In the genomic region with DNA sequence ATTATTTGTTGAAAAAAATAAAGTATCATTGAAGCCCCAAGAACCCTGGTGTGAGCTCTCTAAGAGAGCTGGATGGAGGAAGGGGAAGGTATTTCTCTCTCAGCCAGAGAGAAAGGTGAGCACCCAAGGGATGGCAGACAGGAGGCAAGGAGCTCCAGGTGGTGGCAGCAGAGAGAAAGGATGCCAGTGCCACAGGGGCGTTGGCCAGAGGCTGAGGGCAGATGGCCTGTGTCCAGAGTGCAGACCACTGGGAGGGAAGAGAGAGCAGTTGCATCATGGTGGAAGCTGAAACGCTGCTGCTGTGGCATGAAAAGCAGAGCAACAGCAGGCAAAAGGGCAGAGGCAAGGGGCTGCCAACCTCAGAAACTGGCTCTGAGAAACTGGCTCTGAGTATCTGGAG, we compare ENCODE assay signal across 9 cellular contexts. TPM values are rescaled to one million over a fixed set of nuclear protein-coding genes. Genes with fewer than 3 reads are reported as not detected.
DNase-seq lines count a peak whose midpoint lies in the region; ATAC-seq, FAIRE-seq and TF ChIP-seq lines count a peak whose summit lies in the region.
"Had no signal": no experiment of that assay in that cellular context is flagged by ENCODE, and none has a peak within 500 bp of the region (broad histone marks: within the 10 kb centered on the region; RNA-seq: fewer than 3 reads in every experiment).

No MANE protein-coding gene starts in this region.

- DNase-seq in stimulated activated CD4-positive, alpha-beta T cell treated with anti-CD3 and anti-CD28 coated beads, Interleukin-15, amount 100 ng/mL, for 24 hours, result peak; percentile 14
- DNase-seq in stimulated activated CD4-positive, alpha-beta T cell treated with anti-CD3 and anti-CD28 coated beads, Interleukin-4, amount 100 ng/mL, for 24 hours, result no peak
- peak; percentile 40 for DNase-seq in fibroblast of villous mesenchyme (ENCODE audit: low read depth)
- DNase-seq in urothelium cell line (ENCODE audit: low spot score), result peak; percentile 51
- no peak for DNase-seq in pons (ENCODE audit: low spot score)
- DNase-seq in putamen (ENCODE audit: low spot score), result no peak

- no peak for FAIRE-seq in urothelium cell line (lab: Jason Lieb, UNC)

- H3K36me3 ChIP-seq in OCI-LY1 (ENCODE audit: insufficient read depth, low read length), result no peaks in the 10 kb centered on the region

- no peak overlapping the region for H2AFZ ChIP-seq in OCI-LY1 (ENCODE audit: low read length)

- no peak overlapping the region for H3K4me2 ChIP-seq in OCI-LY1 (ENCODE audit: low read length)

- no peaks in the 10 kb centered on the region for H3K9me2 ChIP-seq in OCI-LY1 (ENCODE audit: low read depth, low read length)

- H3K27ac ChIP-seq in OCI-LY1 (ENCODE audit: low read depth, low read length, poor library complexity, severe bottlenecking), result no peak overlapping the region
- H3K27ac ChIP-seq: SK-N-MC had no signal

- no peak for ATAC-seq in HG03354 (IDR thresholded peaks at IDR 0.05; ENCODE audit: poor library complexity, severe bottlenecking, unreplicated experiment)

- H3K4me1 ChIP-seq in OCI-LY1 (ENCODE audit: insufficient read depth, low read length, severe bottlenecking), result no peaks in the 10 kb centered on the region

- no peaks in the 10 kb centered on the region for H3K9me3 ChIP-seq in OCI-LY1 (ENCODE audit: low read length)

- TF ChIP-seq CTCF in OCI-LY1 (IDR thresholded peaks at IDR 0.05; ENCODE audit: low read length) (peak; percentile 52; the same call in 1 of the 2 replicates), fibroblast of villous mesenchyme (IDR thresholded peaks at IDR 0.05; ENCODE audit: insufficient read depth, low read depth, low read length) (peak; percentile 55)

- no peaks in the 10 kb centered on the region for H3K27me3 ChIP-seq in OCI-LY1 (ENCODE audit: insufficient read depth, low read length)

- no peak overlapping the region for H3K9ac ChIP-seq in OCI-LY1 (ENCODE audit: low read length)

- no peaks in the 10 kb centered on the region for H3K79me2 ChIP-seq in OCI-LY1 (ENCODE audit: insufficient read depth, low read length)

- H4K20me1 ChIP-seq in OCI-LY1 (ENCODE audit: insufficient read depth, low read length), result no peaks in the 10 kb centered on the region

- H3K4me3 ChIP-seq in OCI-LY1 (ENCODE audit: low read depth, low read length, poor library complexity, severe bottlenecking) (no peak overlapping the region), fibroblast of villous mesenchyme (ENCODE audit: low read depth, low read length) (no peak overlapping the region)
- H3K4me3 ChIP-seq: SK-N-MC had no signal

- no peaks in the 10 kb centered on the region for H3F3A ChIP-seq in OCI-LY1 (ENCODE audit: insufficient read depth, low read length)

RNA-seq across cellular contexts. Expression of a gene that starts 8.5 kb away (rescaled TPM):
- 0.32 and 0.43 TPM in 2 replicates for total RNA-seq in fibroblast of villous mesenchyme

Comparison
In these comparisons a context has a peak if more than half of its experiments do, and no peak if none do; other contexts are left out.
1. DNase-seq: peak in stimulated activated CD4-positive, alpha-beta T cell treated with anti-CD3 and anti-CD28 coated beads, Interleukin-15, amount 100 ng/mL, for 24 hours (single experiment), fibroblast of villous mesenchyme (single experiment) and urothelium cell line (single experiment); none in stimulated activated CD4-positive, alpha-beta T cell treated with anti-CD3 and anti-CD28 coated beads, Interleukin-4, amount 100 ng/mL, for 24 hours (single experiment), pons (single experiment) and putamen (single experiment).